30 cellular contexts compared by ENCODE assay signal in the genomic region with DNA sequence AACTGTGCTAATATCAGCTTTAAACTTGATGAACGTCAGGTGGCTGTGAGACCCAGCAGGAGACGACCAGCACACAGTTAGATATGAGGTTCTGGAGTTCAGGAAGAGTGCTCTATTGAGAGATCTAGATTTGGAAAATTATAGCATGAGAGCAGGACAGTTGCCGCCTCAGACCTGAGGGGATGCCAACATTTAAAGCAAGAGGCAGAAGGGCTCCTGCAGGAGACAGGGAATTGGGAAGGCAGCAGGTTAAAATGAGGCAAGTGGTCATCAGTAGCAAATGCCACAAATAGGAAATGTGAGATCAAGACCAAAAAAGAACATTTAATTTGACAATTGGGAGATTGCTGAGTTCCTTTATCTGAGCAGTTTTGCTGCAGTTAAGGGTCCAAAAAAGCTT.
"Had no signal": no experiment of that assay in that cellular context is flagged by ENCODE, and none has a peak within 500 bp of the region (broad histone marks: within the 10 kb centered on the region; RNA-seq: fewer than 3 reads in every experiment).

No MANE protein-coding gene starts in this region.

- H3K4me1 ChIP-seq: ascending aorta, breast epithelium, colonic mucosa had no signal

- H3K27ac ChIP-seq: ascending aorta, breast epithelium, cardiac muscle cell, colonic mucosa, epithelial cell of prostate had no signal

- FAIRE-seq: endometrium, endothelial cell of umbilical vein, frontal cortex had no signal

- H3K9me3 ChIP-seq: ascending aorta, breast epithelium, colonic mucosa had no signal

- H3K4me3 ChIP-seq: ascending aorta, breast epithelium, cardiac muscle cell, colonic mucosa had no signal

- ATAC-seq: activated CD4-positive, alpha-beta T cell treated with anti-CD3 and anti-CD28 coated beads for 36 hours; activated CD8-positive, alpha-beta memory T cell treated with anti-CD3 and anti-CD28 coated beads, Interleukin-2, amount 10 ng/mL, durations not matched to agents 7 days and 5 days; activated CD8-positive, alpha-beta T cell treated with anti-CD3 and anti-CD28 coated beads, Interleukin-2, amount 10 ng/mL, durations not matched to agents 7 days and 5 days; activated naive CD4-positive, alpha-beta T cell treated with anti-CD3 and anti-CD28 coated beads, Interleukin-2, amount 50 U/mL, for 72 hours; T-cell; T-helper 17 cell had no signal

- H3K27me3 ChIP-seq: ascending aorta, breast epithelium, cardiac muscle cell, colonic mucosa had no signal

- DNase-seq: activated CD4-positive, alpha-beta memory T cell treated with anti-CD3 and anti-CD28 coated beads for 36 hours; activated CD4-positive, alpha-beta T cell treated with anti-CD3 and anti-CD28 coated beads for 36 hours; activated CD4-positive, alpha-beta T cell treated with anti-CD3 and anti-CD28 coated beads, Interleukin-2, amount 10 ng/mL, durations not matched to agents 24 days and 14 days; activated CD4-positive, CD25-positive, alpha-beta regulatory T cell; activated CD4-positive, CD25-positive, alpha-beta regulatory T cell treated with anti-CD3 and anti-CD28 coated beads, Interleukin-2, amount 50 U/mL, for 72 hours; activated CD8-positive, alpha-beta memory T cell treated with anti-CD3 and anti-CD28 coated beads, Interleukin-2, amount 10 ng/mL, durations not matched to agents 7 days and 5 days; activated CD8-positive, alpha-beta memory T cell treated with anti-CD3 and anti-CD28 coated beads, Interleukin-2, amount 50 U/mL, for 4 hours; activated CD8-positive, alpha-beta T cell treated with anti-CD3 and anti-CD28 coated beads, Interleukin-2, amount 10 ng/mL, durations not matched to agents 7 days and 5 days; activated effector memory CD4-positive, alpha-beta T cell treated with anti-CD3 and anti-CD28 coated beads, Interleukin-2, amount 50 U/mL, for 16 hours; activated naive CD4-positive, alpha-beta T cell; activated naive CD4-positive, alpha-beta T cell treated with anti-CD3 and anti-CD28 coated beads, Interleukin-2, amount 10 ng/mL, durations not matched to agents 7 days and 5 days; activated naive CD8-positive, alpha-beta T cell treated with anti-CD3 and anti-CD28 coated beads, Interleukin-2, amount 10 ng/mL, durations not matched to agents 7 days and 5 days; activated T-cell treated with anti-CD3 and anti-CD28 coated beads, Interleukin-2, amount 50 U/mL, for 1 hour; activated T-cell treated with anti-CD3 and anti-CD28 coated beads, Interleukin-2, amount 50 U/mL, for 48 hours; central memory CD4-positive, alpha-beta T cell; colonic mucosa; effector CD8-positive, alpha-beta T cell; foreskin fibroblast; head of caudate nucleus; T-cell; T-helper 17 cell; T1000 had no signal

- H3K36me3 ChIP-seq: ascending aorta, breast epithelium, cardiac muscle cell, colonic mucosa had no signal
